In the genomic region with DNA sequence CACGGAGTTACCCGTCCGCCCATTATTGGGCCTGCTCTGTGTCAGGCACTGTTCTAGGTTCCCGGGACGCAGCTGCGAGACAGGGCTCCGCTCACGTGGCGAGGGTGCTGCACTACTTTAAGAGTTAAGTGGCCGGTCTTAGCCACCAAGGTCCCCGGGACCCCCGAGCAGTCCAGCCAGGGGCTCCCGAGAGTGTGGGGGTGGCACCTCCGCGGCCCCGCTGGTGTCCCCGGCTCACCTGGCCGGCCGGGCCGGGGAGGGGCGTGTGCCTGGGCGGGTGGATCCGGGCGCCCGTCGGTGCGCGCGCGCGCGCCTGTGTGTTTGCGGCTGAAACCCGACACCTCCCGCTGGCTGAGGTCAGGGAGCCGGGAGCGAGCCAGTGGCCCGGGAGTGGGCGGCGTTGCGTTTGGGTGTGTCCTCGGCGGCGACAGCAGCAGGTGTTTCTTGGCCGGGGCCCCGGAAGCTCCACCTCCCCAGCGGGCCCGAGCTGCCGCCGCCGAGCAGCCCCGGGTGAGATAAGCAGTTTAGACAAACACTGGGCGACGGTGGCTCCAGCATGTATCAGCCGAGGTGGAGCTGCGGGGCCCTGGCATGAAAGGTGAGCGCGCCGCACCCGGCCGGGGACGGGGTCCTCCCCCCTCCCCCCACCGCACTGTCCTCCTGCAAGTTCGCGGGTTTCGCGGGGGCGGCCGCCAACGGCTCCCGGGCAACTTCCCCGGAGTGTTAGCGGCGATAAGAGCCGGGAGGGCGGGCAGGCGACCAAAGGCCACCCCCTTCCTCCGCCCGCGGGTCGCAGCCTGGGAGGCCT, we compare ENCODE assay signal across 1 cellular context.
TF ChIP-seq lines count a peak whose summit lies in the region.

A gene (plus strand): TSS at position 522 of the 808 bp plus-strand sequence. CDS start 70 bp downstream, at position 592.

TF ChIP-seq in HepG2, 621 proteins besides CTCF, POLR2A, EP300 and RAD21 (continued from another document and continues in another):
- TF ChIP-seq ZBTB7A (CRISPR knock-in tag; IDR thresholded peaks at IDR 0.05), result no peak
- peak; percentile 59; the same call in 1 of the 2 replicates for TF ChIP-seq ZNF124 (CRISPR knock-in tag; IDR thresholded peaks at IDR 0.05)
- peak; percentile 69; the same call in 1 of the 2 replicates for TF ChIP-seq ISX (CRISPR knock-in tag; conservative IDR thresholded peaks at IDR 0.05)
- TF ChIP-seq ZNF543 (CRISPR knock-in tag; IDR thresholded peaks at IDR 0.05), result no peak
- peak; percentile 21; the same call in 1 of the 2 replicates for TF ChIP-seq ZNF768 (CRISPR knock-in tag; IDR thresholded peaks at IDR 0.05)
- TF ChIP-seq KLF13 (CRISPR knock-in tag; IDR thresholded peaks at IDR 0.05), result 0 out of 2 replicates have a peak, but pooled peaks have one; percentile 42
- peak; percentile 55 for TF ChIP-seq U2AF1 (optimal IDR thresholded peaks at IDR 0.05; ENCODE audit: low read depth, low read length)
- TF ChIP-seq, protein P1, sequence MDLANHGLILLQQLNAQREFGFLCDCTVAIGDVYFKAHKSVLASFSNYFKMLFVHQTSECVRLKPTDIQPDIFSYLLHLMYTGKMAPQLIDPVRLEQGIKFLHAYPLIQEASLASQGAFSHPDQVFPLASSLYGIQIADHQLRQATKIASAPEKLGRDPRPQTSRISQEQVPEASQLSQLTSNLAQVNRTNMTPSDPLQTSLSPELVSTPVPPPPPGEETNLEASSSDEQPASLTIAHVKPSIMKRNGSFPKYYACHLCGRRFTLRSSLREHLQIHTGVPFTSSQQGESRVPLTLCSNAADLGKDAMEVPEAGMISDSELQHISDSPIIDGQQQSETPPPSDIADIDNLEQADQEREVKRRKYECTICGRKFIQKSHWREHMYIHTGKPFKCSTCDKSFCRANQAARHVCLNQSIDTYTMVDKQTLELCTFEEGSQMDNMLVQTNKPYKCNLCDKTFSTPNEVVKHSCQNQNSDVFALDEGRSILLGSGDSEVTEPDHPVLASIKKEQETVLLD (CRISPR knock-in tag; IDR thresholded peaks at IDR 0.05; ENCODE audit: low read depth), result peak; percentile 98
- TF ChIP-seq, protein P2, sequence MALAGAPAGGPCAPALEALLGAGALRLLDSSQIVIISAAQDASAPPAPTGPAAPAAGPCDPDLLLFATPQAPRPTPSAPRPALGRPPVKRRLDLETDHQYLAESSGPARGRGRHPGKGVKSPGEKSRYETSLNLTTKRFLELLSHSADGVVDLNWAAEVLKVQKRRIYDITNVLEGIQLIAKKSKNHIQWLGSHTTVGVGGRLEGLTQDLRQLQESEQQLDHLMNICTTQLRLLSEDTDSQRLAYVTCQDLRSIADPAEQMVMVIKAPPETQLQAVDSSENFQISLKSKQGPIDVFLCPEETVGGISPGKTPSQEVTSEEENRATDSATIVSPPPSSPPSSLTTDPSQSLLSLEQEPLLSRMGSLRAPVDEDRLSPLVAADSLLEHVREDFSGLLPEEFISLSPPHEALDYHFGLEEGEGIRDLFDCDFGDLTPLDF (CRISPR knock-in tag; IDR thresholded peaks at IDR 0.05), result peak; percentile 68; the same call in 1 of the 2 replicates
- TF ChIP-seq MTF2 (CRISPR knock-in tag; IDR thresholded peaks at IDR 0.05; ENCODE audit: borderline replicate concordance), result no peak
- peak; percentile 23; the same call in 1 of the 2 replicates for TF ChIP-seq ZNF232 (CRISPR knock-in tag; IDR thresholded peaks at IDR 0.05; ENCODE audit: borderline replicate concordance)
- TF ChIP-seq THYN1 (CRISPR knock-in tag; IDR thresholded peaks at IDR 0.05; ENCODE audit: borderline replicate concordance, low read depth), result no peak
- TF ChIP-seq ZNF746 (CRISPR knock-in tag; IDR thresholded peaks at IDR 0.05), result peak; percentile 95
- TF ChIP-seq SSRP1 (CRISPR knock-in tag; IDR thresholded peaks at IDR 0.05), result peak; percentile 34; the same call in 1 of the 2 replicates
- TF ChIP-seq, protein P3, sequence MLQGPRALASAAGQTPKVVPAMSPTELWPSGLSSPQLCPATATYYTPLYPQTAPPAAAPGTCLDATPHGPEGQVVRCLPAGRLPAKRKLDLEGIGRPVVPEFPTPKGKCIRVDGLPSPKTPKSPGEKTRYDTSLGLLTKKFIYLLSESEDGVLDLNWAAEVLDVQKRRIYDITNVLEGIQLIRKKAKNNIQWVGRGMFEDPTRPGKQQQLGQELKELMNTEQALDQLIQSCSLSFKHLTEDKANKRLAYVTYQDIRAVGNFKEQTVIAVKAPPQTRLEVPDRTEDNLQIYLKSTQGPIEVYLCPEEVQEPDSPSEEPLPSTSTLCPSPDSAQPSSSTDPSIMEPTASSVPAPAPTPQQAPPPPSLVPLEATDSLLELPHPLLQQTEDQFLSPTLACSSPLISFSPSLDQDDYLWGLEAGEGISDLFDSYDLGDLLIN (CRISPR knock-in tag; IDR thresholded peaks at IDR 0.05; ENCODE audit: borderline replicate concordance), result no peak; the same call in 1 of the 2 replicates
- TF ChIP-seq, protein P4, sequence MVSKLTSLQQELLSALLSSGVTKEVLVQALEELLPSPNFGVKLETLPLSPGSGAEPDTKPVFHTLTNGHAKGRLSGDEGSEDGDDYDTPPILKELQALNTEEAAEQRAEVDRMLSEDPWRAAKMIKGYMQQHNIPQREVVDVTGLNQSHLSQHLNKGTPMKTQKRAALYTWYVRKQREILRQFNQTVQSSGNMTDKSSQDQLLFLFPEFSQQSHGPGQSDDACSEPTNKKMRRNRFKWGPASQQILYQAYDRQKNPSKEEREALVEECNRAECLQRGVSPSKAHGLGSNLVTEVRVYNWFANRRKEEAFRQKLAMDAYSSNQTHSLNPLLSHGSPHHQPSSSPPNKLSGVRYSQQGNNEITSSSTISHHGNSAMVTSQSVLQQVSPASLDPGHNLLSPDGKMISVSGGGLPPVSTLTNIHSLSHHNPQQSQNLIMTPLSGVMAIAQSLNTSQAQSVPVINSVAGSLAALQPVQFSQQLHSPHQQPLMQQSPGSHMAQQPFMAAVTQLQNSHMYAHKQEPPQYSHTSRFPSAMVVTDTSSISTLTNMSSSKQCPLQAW (CRISPR knock-in tag; IDR thresholded peaks at IDR 0.05), result peak; percentile 69; the same call in 1 of the 2 replicates
- TF ChIP-seq IRF2 (CRISPR knock-in tag; IDR thresholded peaks at IDR 0.05), result peak; percentile 52; the same call in 1 of the 2 replicates
- TF ChIP-seq PHF20 (CRISPR knock-in tag; IDR thresholded peaks at IDR 0.05), result 0 out of 2 replicates have a peak, but pooled peaks have one; percentile 46
- TF ChIP-seq CBX5 (CRISPR knock-in tag; IDR thresholded peaks at IDR 0.05; ENCODE audit: borderline replicate concordance), result peak; percentile 81; the same call in 1 of the 2 replicates
- 0 out of 2 replicates have a peak, but pooled peaks have one; percentile 79 for TF ChIP-seq ZC3H13 (CRISPR knock-in tag; IDR thresholded peaks at IDR 0.05)
- TF ChIP-seq MBD4 (IDR thresholded peaks at IDR 0.05; ENCODE audit: borderline replicate concordance, low read length), result no peak
- peak; percentile 72 for TF ChIP-seq ELF3 (CRISPR knock-in tag; IDR thresholded peaks at IDR 0.05)
- TF ChIP-seq, protein P5, sequence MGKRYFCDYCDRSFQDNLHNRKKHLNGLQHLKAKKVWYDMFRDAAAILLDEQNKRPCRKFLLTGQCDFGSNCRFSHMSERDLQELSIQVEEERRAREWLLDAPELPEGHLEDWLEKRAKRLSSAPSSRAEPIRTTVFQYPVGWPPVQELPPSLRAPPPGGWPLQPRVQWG (CRISPR knock-in tag; IDR thresholded peaks at IDR 0.05; ENCODE audit: borderline replicate concordance, low read depth), result no peak
- TF ChIP-seq, protein P6, sequence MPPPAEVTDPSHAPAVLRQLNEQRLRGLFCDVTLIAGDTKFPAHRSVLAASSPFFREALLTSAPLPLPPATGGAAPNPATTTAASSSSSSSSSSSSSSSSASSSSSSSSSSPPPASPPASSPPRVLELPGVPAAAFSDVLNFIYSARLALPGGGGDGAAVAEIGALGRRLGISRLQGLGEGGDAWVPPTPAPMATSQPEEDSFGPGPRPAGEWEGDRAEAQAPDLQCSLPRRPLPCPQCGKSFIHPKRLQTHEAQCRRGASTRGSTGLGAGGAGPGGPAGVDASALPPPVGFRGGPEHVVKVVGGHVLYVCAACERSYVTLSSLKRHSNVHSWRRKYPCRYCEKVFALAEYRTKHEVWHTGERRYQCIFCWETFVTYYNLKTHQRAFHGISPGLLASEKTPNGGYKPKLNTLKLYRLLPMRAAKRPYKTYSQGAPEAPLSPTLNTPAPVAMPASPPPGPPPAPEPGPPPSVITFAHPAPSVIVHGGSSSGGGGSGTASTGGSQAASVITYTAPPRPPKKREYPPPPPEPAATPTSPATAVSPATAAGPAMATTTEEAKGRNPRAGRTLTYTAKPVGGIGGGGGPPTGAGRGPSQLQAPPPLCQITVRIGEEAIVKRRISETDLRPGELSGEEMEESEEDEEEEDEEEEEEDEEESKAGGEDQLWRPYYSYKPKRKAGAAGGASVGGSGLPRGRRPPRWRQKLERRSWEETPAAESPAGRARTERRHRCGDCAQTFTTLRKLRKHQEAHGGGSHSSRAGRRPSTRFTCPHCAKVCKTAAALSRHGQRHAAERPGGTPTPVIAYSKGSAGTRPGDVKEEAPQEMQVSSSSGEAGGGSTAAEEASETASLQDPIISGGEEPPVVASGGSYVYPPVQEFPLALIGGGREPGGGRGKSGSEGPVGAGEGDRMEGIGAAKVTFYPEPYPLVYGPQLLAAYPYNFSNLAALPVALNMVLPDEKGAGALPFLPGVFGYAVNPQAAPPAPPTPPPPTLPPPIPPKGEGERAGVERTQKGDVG (CRISPR knock-in tag; IDR thresholded peaks at IDR 0.05; ENCODE audit: borderline replicate concordance), result no peak; the same call in 1 of the 2 replicates
- no peak; the same call in 1 of the 2 replicates for TF ChIP-seq SIN3B (IDR thresholded peaks at IDR 0.05; ENCODE audit: low read length)
- no peak; the same call in 1 of the 2 replicates for TF ChIP-seq ZNF335 (CRISPR knock-in tag; IDR thresholded peaks at IDR 0.05)
- TF ChIP-seq ZNF563 (CRISPR knock-in tag; IDR thresholded peaks at IDR 0.05), result peak; percentile 75; the same call in 1 of the 2 replicates
- 0 out of 2 replicates have a peak, but pooled peaks have one; percentile 30 for TF ChIP-seq FIP1L1 (IDR thresholded peaks at IDR 0.05; ENCODE audit: borderline replicate concordance, insufficient read depth, low read depth, low read length)
- TF ChIP-seq ISL2 (CRISPR knock-in tag; IDR thresholded peaks at IDR 0.05), result peak; percentile 80
- TF ChIP-seq ZNF333 (CRISPR knock-in tag; IDR thresholded peaks at IDR 0.05; ENCODE audit: borderline replicate concordance), result no peak; the same call in 1 of the 2 replicates
- no peak for TF ChIP-seq FOXP1 (IDR thresholded peaks at IDR 0.05)
- TF ChIP-seq FOXP1 (CRISPR knock-in tag; IDR thresholded peaks at IDR 0.05), result peak; percentile 64; the same call in 1 of the 2 replicates
- TF ChIP-seq ZNF180 (CRISPR knock-in tag; IDR thresholded peaks at IDR 0.05; ENCODE audit: borderline replicate concordance, low read depth), result no peak
- TF ChIP-seq ZNF878 (CRISPR knock-in tag; IDR thresholded peaks at IDR 0.05), result peak; percentile 74; the same call in 1 of the 2 replicates
- peak; percentile 78 for TF ChIP-seq DR1 (CRISPR knock-in tag; IDR thresholded peaks at IDR 0.05)
- TF ChIP-seq ZNF777 (CRISPR knock-in tag; IDR thresholded peaks at IDR 0.05), result peak; percentile 92
- TF ChIP-seq TEAD3 (CRISPR knock-in tag; optimal IDR thresholded peaks at IDR 0.05; ENCODE audit: borderline replicate concordance), result no peak
- TF ChIP-seq, protein P7, sequence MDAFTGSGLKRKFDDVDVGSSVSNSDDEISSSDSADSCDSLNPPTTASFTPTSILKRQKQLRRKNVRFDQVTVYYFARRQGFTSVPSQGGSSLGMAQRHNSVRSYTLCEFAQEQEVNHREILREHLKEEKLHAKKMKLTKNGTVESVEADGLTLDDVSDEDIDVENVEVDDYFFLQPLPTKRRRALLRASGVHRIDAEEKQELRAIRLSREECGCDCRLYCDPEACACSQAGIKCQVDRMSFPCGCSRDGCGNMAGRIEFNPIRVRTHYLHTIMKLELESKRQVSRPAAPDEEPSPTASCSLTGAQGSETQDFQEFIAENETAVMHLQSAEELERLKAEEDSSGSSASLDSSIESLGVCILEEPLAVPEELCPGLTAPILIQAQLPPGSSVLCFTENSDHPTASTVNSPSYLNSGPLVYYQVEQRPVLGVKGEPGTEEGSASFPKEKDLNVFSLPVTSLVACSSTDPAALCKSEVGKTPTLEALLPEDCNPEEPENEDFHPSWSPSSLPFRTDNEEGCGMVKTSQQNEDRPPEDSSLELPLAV (CRISPR knock-in tag; conservative IDR thresholded peaks at IDR 0.05; ENCODE audit: low read depth), result no peak
- no peak; the same call in 1 of the 2 replicates for TF ChIP-seq SMAD3 (CRISPR knock-in tag; IDR thresholded peaks at IDR 0.05)
- TF ChIP-seq, protein P8, sequence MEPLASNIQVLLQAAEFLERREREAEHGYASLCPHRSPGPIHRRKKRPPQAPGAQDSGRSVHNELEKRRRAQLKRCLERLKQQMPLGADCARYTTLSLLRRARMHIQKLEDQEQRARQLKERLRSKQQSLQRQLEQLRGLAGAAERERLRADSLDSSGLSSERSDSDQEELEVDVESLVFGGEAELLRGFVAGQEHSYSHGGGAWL (CRISPR knock-in tag; IDR thresholded peaks at IDR 0.05), result peak; percentile 75; the same call in 1 of the 2 replicates
- peak; percentile 80 for TF ChIP-seq SP4 (CRISPR knock-in tag; IDR thresholded peaks at IDR 0.05)
- peak; percentile 74 for TF ChIP-seq HNRNPLL (IDR thresholded peaks at IDR 0.05; ENCODE audit: low read depth, low read length, poor library complexity, severe bottlenecking)
- peak; percentile 98 for TF ChIP-seq SIX1 (CRISPR knock-in tag; IDR thresholded peaks at IDR 0.05; ENCODE audit: borderline replicate concordance)
- TF ChIP-seq ZNF354B (CRISPR knock-in tag; IDR thresholded peaks at IDR 0.05), result no peak
- no peak for TF ChIP-seq LCORL (IDR thresholded peaks at IDR 0.05)
- TF ChIP-seq LCORL (CRISPR knock-in tag; IDR thresholded peaks at IDR 0.05), result peak; percentile 88; the same call in 1 of the 2 replicates
- TF ChIP-seq ZNF772 (CRISPR knock-in tag; IDR thresholded peaks at IDR 0.05), result peak; percentile 49; the same call in 1 of the 2 replicates
- peak; percentile 99 for TF ChIP-seq TBX2 (CRISPR knock-in tag; IDR thresholded peaks at IDR 0.05; ENCODE audit: borderline replicate concordance)
- peak; percentile 58 for TF ChIP-seq ZFX (CRISPR knock-in tag; IDR thresholded peaks at IDR 0.05; ENCODE audit: low read depth)
- TF ChIP-seq NFYB (CRISPR knock-in tag; IDR thresholded peaks at IDR 0.05), result peak; percentile 60; the same call in 1 of the 2 replicates
- TF ChIP-seq HNRNPL (IDR thresholded peaks at IDR 0.05; ENCODE audit: low read depth, low read length), result peak; percentile 73; the same call in 1 of the 2 replicates
- TF ChIP-seq, protein P9, sequence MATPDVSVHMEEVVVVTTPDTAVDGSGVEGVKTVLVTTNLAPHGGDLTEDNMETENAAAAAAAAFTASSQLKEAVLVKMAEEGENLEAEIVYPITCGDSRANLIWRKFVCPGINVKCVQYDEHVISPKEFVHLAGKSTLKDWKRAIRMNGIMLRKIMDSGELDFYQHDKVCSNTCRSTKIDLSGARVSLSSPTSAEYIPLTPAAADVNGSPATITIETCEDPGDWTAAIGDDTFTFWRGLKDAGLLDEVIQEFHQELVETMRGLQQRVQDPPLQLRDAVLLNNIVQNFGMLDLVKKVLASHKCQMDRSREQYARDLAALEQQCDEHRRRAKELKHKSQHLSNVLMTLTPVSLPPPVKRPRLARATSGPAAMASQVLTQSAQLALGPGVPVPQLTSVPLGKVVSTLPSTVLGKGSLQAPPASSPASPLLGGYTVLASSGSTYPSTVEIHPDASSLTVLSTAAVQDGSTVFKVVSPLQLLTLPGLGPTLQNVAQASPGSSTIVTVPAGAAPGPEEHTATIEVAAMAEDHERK (CRISPR knock-in tag; IDR thresholded peaks at IDR 0.05; ENCODE audit: low read depth), result 0 out of 2 replicates have a peak, but pooled peaks have one; percentile 33
- TF ChIP-seq NKX3-1 (CRISPR knock-in tag; IDR thresholded peaks at IDR 0.05), result no peak
- TF ChIP-seq ZNF331 (CRISPR knock-in tag; IDR thresholded peaks at IDR 0.05), result peak; percentile 59
- 0 out of 2 replicates have a peak, but pooled peaks have one; percentile 18 for TF ChIP-seq KDM6A (CRISPR knock-in tag; IDR thresholded peaks at IDR 0.05; ENCODE audit: low read depth)
